In genomic region chr4:81215219-81215892, GRCh38 we compare ENCODE assay signal across 8 cellular contexts. TPM values are rescaled to one million over a fixed set of nuclear protein-coding genes. Genes with fewer than 3 reads are reported as not detected.
DNase-seq lines count a peak whose midpoint lies in the region; ATAC-seq and FAIRE-seq lines count a peak whose summit lies in the region.

TSS of gene PRKG2 (minus strand) at chr4:81215222. CDS start at chr4:81205047, 10,175 bp downstream.

- DNase-seq in NCI-H1417 (lab: John Stamatoyannopoulos, UW) (peak in 2 of 3 experiments; percentile 60 to 63), NCI-H1417 treated with DMSO at 0.1 percent for 48 hours (lab: John Stamatoyannopoulos, UW) (no peak), iPS-NIHi7 (ENCODE audit: extremely low spot score) (peak; percentile 31), HPDE6-E6E7 (ENCODE audit: extremely low spot score) (no peak), SK-N-DZ (ENCODE audit: low spot score) (no peak), HTR-8/SVneo (ENCODE audit: insufficient read length, low spot score) (no peak)

- H3K27ac Mint-ChIP-seq in activated naive CD8-positive, alpha-beta T cell, result no peak within 1 kb of the TSS
- H3K27ac Mint-ChIP-seq in stimulated activated memory B cell treated with anti-CD40 and anti-IgM and Interleukin-4, amounts not matched to agents 10 μg/mL and 1 μg/mL and 100 μg/mL, for 72 hours, result no peak within 1 kb of the TSS

- peaks cover 40% of the 10 kb centered on the region for H3K27me3 Mint-ChIP-seq in activated naive CD8-positive, alpha-beta T cell
- H3K27me3 Mint-ChIP-seq in stimulated activated memory B cell treated with anti-CD40 and anti-IgM and Interleukin-4, amounts not matched to agents 10 μg/mL and 1 μg/mL and 100 μg/mL, for 72 hours, result peaks cover 26% of the 10 kb centered on the region

- no peaks in the 10 kb centered on the region for H3K9me3 Mint-ChIP-seq in activated naive CD8-positive, alpha-beta T cell (ENCODE audit: low read depth)
- no peaks in the 10 kb centered on the region for H3K9me3 Mint-ChIP-seq in stimulated activated memory B cell treated with anti-CD40 and anti-IgM and Interleukin-4, amounts not matched to agents 10 μg/mL and 1 μg/mL and 100 μg/mL, for 72 hours

- no peak for FAIRE-seq in HTR-8/SVneo (lab: Jason Lieb, UNC)

- peaks cover 2% of the 10 kb centered on the region for H3K36me3 Mint-ChIP-seq in activated naive CD8-positive, alpha-beta T cell
- no peaks in the 10 kb centered on the region for H3K36me3 Mint-ChIP-seq in stimulated activated memory B cell treated with anti-CD40 and anti-IgM and Interleukin-4, amounts not matched to agents 10 μg/mL and 1 μg/mL and 100 μg/mL, for 72 hours

- peak; percentile 20 for ATAC-seq in stimulated activated memory B cell treated with anti-CD40 and anti-IgM and Interleukin-4, amounts not matched to agents 10 μg/mL and 1 μg/mL and 100 μg/mL, for 72 hours

- peak within 1 kb of the TSS; percentile 75 for H3K4me3 Mint-ChIP-seq in activated naive CD8-positive, alpha-beta T cell
- H3K4me3 Mint-ChIP-seq in stimulated activated memory B cell treated with anti-CD40 and anti-IgM and Interleukin-4, amounts not matched to agents 10 μg/mL and 1 μg/mL and 100 μg/mL, for 72 hours, result peak within 1 kb of the TSS; percentile 40

- H3K4me1 Mint-ChIP-seq in activated naive CD8-positive, alpha-beta T cell (ENCODE audit: low read depth), result peaks cover 11% of the 10 kb centered on the region
- H3K4me1 Mint-ChIP-seq in stimulated activated memory B cell treated with anti-CD40 and anti-IgM and Interleukin-4, amounts not matched to agents 10 μg/mL and 1 μg/mL and 100 μg/mL, for 72 hours, result peaks cover 4% of the 10 kb centered on the region

RNA-seq across cellular contexts. Expression of gene PRKG2, which starts in this region (rescaled TPM):
- not detected in 2 replicates for polyA plus RNA-seq in SK-N-DZ (2014; cell fraction: cytosol; rRNA removed)
- not detected in 2 replicates for polyA plus RNA-seq in SK-N-DZ (2014; cell fraction: nucleus; rRNA removed)

Comparison
In these comparisons a context has a peak if more than half of its experiments do, and no peak if none do; other contexts are left out.
1. DNase-seq: peak in NCI-H1417 (2 of 3) and iPS-NIHi7 (single experiment); none in NCI-H1417 treated with DMSO at 0.1 percent for 48 hours (single experiment), HPDE6-E6E7 (single experiment), SK-N-DZ (single experiment) and HTR-8/SVneo (single experiment).